In genomic region chr4:148445903-148446261, GRCh38 we compare ENCODE assay signal across 1 cellular context.
TF ChIP-seq lines count a peak whose summit lies in the region.

No MANE protein-coding gene starts in this region.

TF ChIP-seq in GM12878, 131 proteins besides CTCF, POLR2A, EP300 and RAD21 (continued from another document):
- TF ChIP-seq ZNF592 (IDR thresholded peaks at IDR 0.05), result no peak
- no peak for TF ChIP-seq RB1 (IDR thresholded peaks at IDR 0.05; ENCODE audit: borderline replicate concordance)
- no peak for TF ChIP-seq BRCA1 (IDR thresholded peaks at IDR 0.05; ENCODE audit: low read depth, low read length)
- TF ChIP-seq RCOR1 (conservative IDR thresholded peaks at IDR 0.05; ENCODE audit: low read depth, low read length), result no peak
- no peak for TF ChIP-seq GABPA (IDR thresholded peaks at IDR 0.05; ENCODE audit: low read depth)
- no peak for TF ChIP-seq ASH2L (IDR thresholded peaks at IDR 0.05; ENCODE audit: borderline replicate concordance, low read depth)
- no peak for TF ChIP-seq WRNIP1 (IDR thresholded peaks at IDR 0.05; ENCODE audit: borderline replicate concordance, low read depth, low read length)
- no peak for TF ChIP-seq RELA (IDR thresholded peaks at IDR 0.05; ENCODE audit: borderline replicate concordance, partially characterized antibody)
- TF ChIP-seq RFX5 (IDR thresholded peaks at IDR 0.05; ENCODE audit: low read depth, low read length), result no peak
- TF ChIP-seq E2F4 (IDR thresholded peaks at IDR 0.05; ENCODE audit: low read depth, low read length), result no peak
- TF ChIP-seq ZNF217 (IDR thresholded peaks at IDR 0.05), result no peak
- no peak for TF ChIP-seq SIX5 (IDR thresholded peaks at IDR 0.05; ENCODE audit: low read depth, low read length, severe bottlenecking)
- no peak for TF ChIP-seq HDGF (IDR thresholded peaks at IDR 0.05)
